8 cellular contexts compared by ENCODE assay signal in the genomic region with DNA sequence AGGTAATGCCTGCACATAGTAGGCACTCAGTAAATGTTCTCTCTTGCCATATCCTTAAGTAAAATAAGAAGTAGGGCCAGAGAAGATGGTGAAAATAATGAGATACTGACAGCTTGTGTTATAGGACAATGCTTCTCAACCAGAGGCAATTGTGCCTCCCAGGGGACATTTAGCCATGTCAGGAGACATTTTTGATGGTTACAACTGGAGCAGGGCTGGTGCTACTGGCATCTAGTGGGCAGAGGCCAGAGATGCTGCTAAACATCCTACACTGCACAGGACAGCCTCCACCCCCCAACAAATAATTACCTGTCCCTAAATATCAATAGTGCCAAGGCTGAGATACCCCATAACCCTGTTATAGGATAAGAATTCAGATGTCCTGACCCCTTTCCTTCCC. TPM values are rescaled to one million over a fixed set of nuclear protein-coding genes. Genes with fewer than 3 reads are reported as not detected.
DNase-seq lines count a peak whose midpoint lies in the region; ATAC-seq lines count a peak whose summit lies in the region.

No MANE protein-coding gene starts in this region.

- CTCF ChIA-PET in activated CD8-positive, alpha-beta T cell treated with anti-CD3 and anti-CD28 coated beads, Interleukin-2, amount 10 ng/mL, durations not matched to agents 7 days and 5 days (lab: Charles Lee), result interaction anchor here (0.6 to 5.1 kb wide), 18 partner anchors 10 to 576 kb away, joined by 3 to 118 read pairs (median 10); a partner anchor contains a TSS

- peaks cover 26% of the 10 kb centered on the region for H3K36me3 Mint-ChIP-seq in activated CD8-positive, alpha-beta T cell treated with anti-CD3 and anti-CD28 coated beads, Interleukin-2, amount 10 ng/mL, durations not matched to agents 7 days and 5 days (ENCODE audit: low read depth)

- H3K9me3 Mint-ChIP-seq in activated CD8-positive, alpha-beta T cell treated with anti-CD3 and anti-CD28 coated beads, Interleukin-2, amount 10 ng/mL, durations not matched to agents 7 days and 5 days (ENCODE audit: insufficient read depth), result no peaks in the 10 kb centered on the region

- peaks cover 29% of the 10 kb centered on the region for H3K4me1 Mint-ChIP-seq in activated CD8-positive, alpha-beta T cell treated with anti-CD3 and anti-CD28 coated beads, Interleukin-2, amount 10 ng/mL, durations not matched to agents 7 days and 5 days (ENCODE audit: low read depth)

- DNase-seq in COR-L47 (lab: John Stamatoyannopoulos, UW), result peak; percentile 14
- DNase-seq in HuH-7.5 (ENCODE audit: low spot score), result peak; percentile 25
- peak; percentile 59 for DNase-seq in activated CD8-positive, alpha-beta T cell treated with anti-CD3 and anti-CD28 coated beads, Interleukin-2, amount 10 ng/mL, durations not matched to agents 7 days and 5 days
- DNase-seq in medulla oblongata (ENCODE audit: extremely low spot score), result peak; percentile 24
- DNase-seq in caudate nucleus (lab: John Stamatoyannopoulos, UW), result no peak
- no peak for DNase-seq in DMS79 (lab: John Stamatoyannopoulos, UW)

- no peaks in the 10 kb centered on the region for H3K27me3 Mint-ChIP-seq in activated CD8-positive, alpha-beta T cell treated with anti-CD3 and anti-CD28 coated beads, Interleukin-2, amount 10 ng/mL, durations not matched to agents 7 days and 5 days (ENCODE audit: low read depth)

- no peak for ATAC-seq in activated CD8-positive, alpha-beta T cell treated with anti-CD3 and anti-CD28 coated beads, Interleukin-2, amount 10 ng/mL, durations not matched to agents 7 days and 5 days
- ATAC-seq in HG02970 (IDR thresholded peaks at IDR 0.05; ENCODE audit: low FRiP score, unreplicated experiment) (no peak), HG02981 (IDR thresholded peaks at IDR 0.05; ENCODE audit: unreplicated experiment) (no peak)

- H3K27ac Mint-ChIP-seq in activated CD8-positive, alpha-beta T cell treated with anti-CD3 and anti-CD28 coated beads, Interleukin-2, amount 10 ng/mL, durations not matched to agents 7 days and 5 days, result peak overlapping the region; percentile 40

- H3K27ac ChIP-seq in caudate nucleus (ENCODE audit: low read depth, low read length), result no peak overlapping the region

- peak overlapping the region; percentile 91 for H3K4me3 Mint-ChIP-seq in activated CD8-positive, alpha-beta T cell treated with anti-CD3 and anti-CD28 coated beads, Interleukin-2, amount 10 ng/mL, durations not matched to agents 7 days and 5 days

- POLR2A ChIA-PET in activated CD8-positive, alpha-beta T cell treated with anti-CD3 and anti-CD28 coated beads, Interleukin-2, amount 10 ng/mL, durations not matched to agents 7 days and 5 days (lab: Charles Lee), result interaction anchor here (1.1 to 2.1 kb wide), 3 partner anchors 8 to 127 kb away, joined by 3 to 7 read pairs (median 6); no protein-coding TSS in a partner anchor

RNA-seq across cellular contexts. Expression of a gene that starts 1.7 kb away (rescaled TPM):
- 10 to 100 TPM; 32.1 to 33.6 TPM for total RNA-seq in activated CD8-positive, alpha-beta T cell treated with anti-CD3 and anti-CD28 coated beads, Interleukin-2, amount 10 ng/mL, durations not matched to agents 7 days and 5 days

RNA-seq across cellular contexts. Expression of a gene that starts 3.4 kb away (rescaled TPM):
- not detected for total RNA-seq in activated CD8-positive, alpha-beta T cell treated with anti-CD3 and anti-CD28 coated beads, Interleukin-2, amount 10 ng/mL, durations not matched to agents 7 days and 5 days

RNA-seq across cellular contexts. Expression of a gene that starts 24.1 kb away (rescaled TPM):
- 10 to 100 TPM; 22.1 to 23.3 TPM for total RNA-seq in activated CD8-positive, alpha-beta T cell treated with anti-CD3 and anti-CD28 coated beads, Interleukin-2, amount 10 ng/mL, durations not matched to agents 7 days and 5 days

RNA-seq across cellular contexts. Expression of a gene that starts 29.6 kb away (rescaled TPM):
- total RNA-seq in activated CD8-positive, alpha-beta T cell treated with anti-CD3 and anti-CD28 coated beads, Interleukin-2, amount 10 ng/mL, durations not matched to agents 7 days and 5 days, result not detected

RNA-seq across cellular contexts. Expression of a gene that starts 54.5 kb away (rescaled TPM):
- 10 to 100 TPM; 26.4 to 29.1 TPM for total RNA-seq in activated CD8-positive, alpha-beta T cell treated with anti-CD3 and anti-CD28 coated beads, Interleukin-2, amount 10 ng/mL, durations not matched to agents 7 days and 5 days

Comparison
In these comparisons a context has a peak if more than half of its experiments do, and no peak if none do; other contexts are left out.
1. DNase-seq: peak in COR-L47 (single experiment), HuH-7.5 (single experiment), activated CD8-positive, alpha-beta T cell treated with anti-CD3 and anti-CD28 coated beads, Interleukin-2, amount 10 ng/mL, durations not matched to agents 7 days and 5 days (single experiment) and medulla oblongata (single experiment); none in caudate nucleus (0 of 61) and DMS79 (single experiment).